In the genomic region with DNA sequence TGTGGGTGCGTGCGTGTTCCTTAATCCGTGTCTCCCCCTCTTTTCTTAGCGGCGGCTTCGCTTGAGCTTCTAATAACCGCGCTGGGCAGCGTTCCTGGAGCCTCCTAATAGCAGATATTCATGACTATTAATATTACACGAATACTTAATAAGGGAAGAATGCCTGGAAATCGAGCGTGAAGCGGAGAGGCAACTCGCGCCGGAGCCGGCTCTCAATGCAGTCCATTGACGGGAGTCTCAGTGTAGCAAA, we compare ENCODE assay signal across 8 cellular contexts. TPM values are rescaled to one million over a fixed set of nuclear protein-coding genes. Genes with fewer than 3 reads are reported as not detected.
DNase-seq lines count a peak whose midpoint lies in the region; ATAC-seq lines count a peak whose summit lies in the region.

No MANE protein-coding gene starts in this region.

- ATAC-seq in GM18502 (IDR thresholded peaks at IDR 0.05; ENCODE audit: poor library complexity, unreplicated experiment) (peak; percentile 1), GM21576 (IDR thresholded peaks at IDR 0.05; ENCODE audit: unreplicated experiment) (no peak), HG02981 (IDR thresholded peaks at IDR 0.05; ENCODE audit: unreplicated experiment) (no peak)
- ATAC-seq in naive thymus-derived CD8-positive, alpha-beta T cell, result peak in 1 of 2 donors; percentile 29

- peaks cover 2% of the 10 kb centered on the region for H3K36me3 Mint-ChIP-seq in IgD-negative memory B cell
- H3K36me3 Mint-ChIP-seq in naive thymus-derived CD8-positive, alpha-beta T cell, result peaks cover 21 to 34% (median 26%) of the 10 kb centered on the region in 3 donors

- peak overlapping the region; percentile 93 to 99 (median 99) for H3K27ac Mint-ChIP-seq in IgD-negative memory B cell
- peak overlapping the region; percentile 8 to 86 (median 66) for H3K27ac Mint-ChIP-seq in naive thymus-derived CD8-positive, alpha-beta T cell

- H3K4me1 Mint-ChIP-seq in IgD-negative memory B cell, result peaks cover 4 to 14% (median 9%) of the 10 kb centered on the region in 3 donors
- peaks cover 26 to 57% (median 43%) of the 10 kb centered on the region in 4 donors for H3K4me1 Mint-ChIP-seq in naive thymus-derived CD8-positive, alpha-beta T cell

- peaks cover 6 to 36% (median 12%) of the 10 kb centered on the region in 3 donors for H3K9me3 Mint-ChIP-seq in IgD-negative memory B cell
- peaks cover 12 to 69% (median 31%) of the 10 kb centered on the region in 9 donors for H3K9me3 Mint-ChIP-seq in naive thymus-derived CD8-positive, alpha-beta T cell

- H3K27me3 Mint-ChIP-seq in IgD-negative memory B cell, result peaks cover 68% of the 10 kb centered on the region
- peaks cover 53 to 100% (median 78%) of the 10 kb centered on the region in 5 donors for H3K27me3 Mint-ChIP-seq in naive thymus-derived CD8-positive, alpha-beta T cell

- POLR2A ChIA-PET in naive thymus-derived CD8-positive, alpha-beta T cell (lab: Charles Lee), result interaction anchor here (0.6 kb wide), 1 partner anchor 887 kb away, joined by 5 read pairs; no protein-coding TSS in a partner anchor

- H3K4me3 Mint-ChIP-seq in IgD-negative memory B cell, result peak overlapping the region; percentile 89 to 96 (median 94)
- H3K4me3 Mint-ChIP-seq in naive thymus-derived CD8-positive, alpha-beta T cell, result peak overlapping the region; percentile 86 to 95 (median 93)

- DNase-seq in dermis microvascular lymphatic vessel endothelial cell (ENCODE audit: low read depth in 2 of 2) (peak; percentile 12 to 55), EL (no peak)
- DNase-seq in naive thymus-derived CD8-positive, alpha-beta T cell, result no peak
- no peak for DNase-seq in stimulated activated CD4-positive, alpha-beta T cell treated with anti-CD3 and anti-CD28 coated beads, Interleukin-4, amount 100 ng/mL, for 1 hour

RNA-seq across cellular contexts. Expression of gene TFAP2A, which starts 3.0 kb away (rescaled TPM):
- not detected for polyA plus RNA-seq in IgD-negative memory B cell
- not detected in 2 replicates for total RNA-seq in dermis microvascular lymphatic vessel endothelial cell
- total RNA-seq in naive thymus-derived CD8-positive, alpha-beta T cell, result not detected
- polyA plus RNA-seq in naive thymus-derived CD8-positive, alpha-beta T cell, result not detected

Comparison
In these comparisons a context has a peak if more than half of its experiments do, and no peak if none do; other contexts are left out.
1. DNase-seq: peak in dermis microvascular lymphatic vessel endothelial cell (2 of 2); none in naive thymus-derived CD8-positive, alpha-beta T cell (0 of 10), stimulated activated CD4-positive, alpha-beta T cell treated with anti-CD3 and anti-CD28 coated beads, Interleukin-4, amount 100 ng/mL, for 1 hour (single experiment) and EL (single experiment).